19 cellular contexts compared by ENCODE assay signal in genomic region chr6:43584892-43585570, GRCh38. TPM values are rescaled to one million over a fixed set of nuclear protein-coding genes. Genes with fewer than 3 reads are reported as not detected.
DNase-seq lines count a peak whose midpoint lies in the region; ATAC-seq and TF ChIP-seq lines count a peak whose summit lies in the region.
"Had no signal": no experiment of that assay in that cellular context is flagged by ENCODE, and none has a peak within 500 bp of the region (broad histone marks: within the 10 kb centered on the region; RNA-seq: fewer than 3 reads in every experiment).

No MANE protein-coding gene starts in this region.

- peak overlapping the region; percentile 79 for H3K27ac Mint-ChIP-seq in activated CD8-positive, alpha-beta memory T cell treated with anti-CD3 and anti-CD28 coated beads, Interleukin-2, amount 10 ng/mL, durations not matched to agents 7 days and 5 days
- H3K27ac Mint-ChIP-seq: neural progenitor cell had no signal

- TF ChIP-seq CTCF in omental fat pad (IDR thresholded peaks at IDR 0.05), result no peak

- no peaks in the 10 kb centered on the region for H3K9me3 Mint-ChIP-seq in activated CD8-positive, alpha-beta memory T cell treated with anti-CD3 and anti-CD28 coated beads, Interleukin-2, amount 10 ng/mL, durations not matched to agents 7 days and 5 days (ENCODE audit: low read depth)
- H3K9me3 Mint-ChIP-seq: activated T-cell treated with anti-CD3 and anti-CD28 coated beads, Interleukin-2, amount 50 U/mL, for 4 hours had no signal

- H3K4me3 Mint-ChIP-seq in activated CD8-positive, alpha-beta memory T cell treated with anti-CD3 and anti-CD28 coated beads, Interleukin-2, amount 10 ng/mL, durations not matched to agents 7 days and 5 days, result peak overlapping the region; percentile 37
- H3K4me3 Mint-ChIP-seq: activated T-cell treated with anti-CD3 and anti-CD28 coated beads, Interleukin-2, amount 50 U/mL, for 4 hours; neural progenitor cell had no signal

- H3K4me1 Mint-ChIP-seq in activated CD8-positive, alpha-beta memory T cell treated with anti-CD3 and anti-CD28 coated beads, Interleukin-2, amount 10 ng/mL, durations not matched to agents 7 days and 5 days, result peaks cover 41% of the 10 kb centered on the region
- H3K4me1 Mint-ChIP-seq: neural progenitor cell had no signal

- H3K27me3 Mint-ChIP-seq in activated CD8-positive, alpha-beta memory T cell treated with anti-CD3 and anti-CD28 coated beads, Interleukin-2, amount 10 ng/mL, durations not matched to agents 7 days and 5 days, result no peaks in the 10 kb centered on the region

- peak; percentile 94 for ATAC-seq in activated CD8-positive, alpha-beta memory T cell treated with anti-CD3 and anti-CD28 coated beads, Interleukin-2, amount 10 ng/mL, durations not matched to agents 7 days and 5 days
- peak; percentile 92 for ATAC-seq in omental fat pad (ENCODE audit: low FRiP score)
- ATAC-seq in HG02642 (IDR thresholded peaks at IDR 0.05; ENCODE audit: poor library complexity, unreplicated experiment), result no peak
- ATAC-seq in HG03442 (IDR thresholded peaks at IDR 0.05; ENCODE audit: unreplicated experiment), result no peak
- ATAC-seq: foreskin keratinocyte, right lobe of liver had no signal

- DNase-seq in activated CD8-positive, alpha-beta memory T cell treated with anti-CD3 and anti-CD28 coated beads, Interleukin-2, amount 10 ng/mL, durations not matched to agents 7 days and 5 days, result peak; percentile 86
- DNase-seq in activated CD8-positive, alpha-beta memory T cell treated with anti-CD3 and anti-CD28 coated beads, Interleukin-2, amount 50 U/mL, for 4 hours, result no peak
- DNase-seq in NCI-H226 (peak; percentile 84), astrocyte of the hippocampus (ENCODE audit: low read depth, low spot score) (peak; percentile 20), omental fat pad (ENCODE audit: low spot score) (no peak), UCSD-AML1 (lab: John Stamatoyannopoulos, UW; ENCODE audit: unreplicated experiment) (no peak)
- DNase-seq: activated T-cell treated with anti-CD3 and anti-CD28 coated beads, Interleukin-2, amount 50 U/mL, for 4 hours; Calu3; effector CD8-positive, alpha-beta T cell; KBM-7; NCI-H1436; NCI-H446 treated with DMSO at 0.1 percent for 48 hours; right lobe of liver; stomach had no signal

- CTCF ChIA-PET in activated CD8-positive, alpha-beta memory T cell treated with anti-CD3 and anti-CD28 coated beads, Interleukin-2, amount 10 ng/mL, durations not matched to agents 7 days and 5 days (lab: Charles Lee), result interaction anchor here (0.7 to 1.3 kb wide), 3 partner anchors 12 to 36 kb away, joined by 3 read pairs; no protein-coding TSS in a partner anchor

- H3K36me3 Mint-ChIP-seq in activated CD8-positive, alpha-beta memory T cell treated with anti-CD3 and anti-CD28 coated beads, Interleukin-2, amount 10 ng/mL, durations not matched to agents 7 days and 5 days, result peaks cover 61% of the 10 kb centered on the region

RNA-seq across cellular contexts. Expression of gene POLH, which starts 9.0 kb away (rescaled TPM):
- total RNA-seq in activated CD8-positive, alpha-beta memory T cell treated with anti-CD3 and anti-CD28 coated beads, Interleukin-2, amount 10 ng/mL, durations not matched to agents 7 days and 5 days, result 10 to 100 TPM; 65.4 to 91.4 TPM
- 10 to 100 TPM in 1 of 4 donors, 1 to 10 TPM in 3; 8.3 to 11.0 (median 9.2) TPM for total RNA-seq in omental fat pad

RNA-seq across cellular contexts. Expression of gene XPO5, which starts 9.2 kb away (rescaled TPM):
- 100 to 1,000 TPM in 1 of 2 experiments, 10 to 100 TPM in 1; 83.2 to 105 TPM for total RNA-seq in activated CD8-positive, alpha-beta memory T cell treated with anti-CD3 and anti-CD28 coated beads, Interleukin-2, amount 10 ng/mL, durations not matched to agents 7 days and 5 days
- 100 to 1,000 TPM in 1 of 4 donors, 10 to 100 TPM in 3; 16.1 to 138 (median 21.9) TPM for total RNA-seq in omental fat pad

RNA-seq across cellular contexts. Expression of gene GTPBP2, which starts 44.0 kb away (rescaled TPM):
- total RNA-seq in activated CD8-positive, alpha-beta memory T cell treated with anti-CD3 and anti-CD28 coated beads, Interleukin-2, amount 10 ng/mL, durations not matched to agents 7 days and 5 days, result 100 to 1,000 TPM; 117 to 130 TPM
- total RNA-seq in omental fat pad, result 10 to 100 TPM; 37.5 to 65.7 (median 44.0) TPM

RNA-seq across cellular contexts. Expression of gene MAD2L1BP, which starts 50.6 kb away (rescaled TPM):
- 10 to 100 TPM; 37.9 to 41.1 TPM for total RNA-seq in activated CD8-positive, alpha-beta memory T cell treated with anti-CD3 and anti-CD28 coated beads, Interleukin-2, amount 10 ng/mL, durations not matched to agents 7 days and 5 days
- 10 to 100 TPM; 26.3 to 49.0 (median 33.1) TPM for total RNA-seq in omental fat pad

RNA-seq across cellular contexts. Expression of gene RSPH9, which starts 59.8 kb away (rescaled TPM):
- total RNA-seq in activated CD8-positive, alpha-beta memory T cell treated with anti-CD3 and anti-CD28 coated beads, Interleukin-2, amount 10 ng/mL, durations not matched to agents 7 days and 5 days, result not detected
- under 1 TPM in 2 of 4 donors, not detected in 2; 0.09 to 0.44 TPM for total RNA-seq in omental fat pad
- total RNA-seq: activated T-cell treated with anti-CD3 and anti-CD28 coated beads, Interleukin-2, amount 50 U/mL, for 4 hours; breast epithelium; right lobe of liver had no signal

Comparison
In these comparisons a context has a peak if more than half of its experiments do, and no peak if none do; other contexts are left out.
1. DNase-seq: peak in activated CD8-positive, alpha-beta memory T cell treated with anti-CD3 and anti-CD28 coated beads, Interleukin-2, amount 10 ng/mL, durations not matched to agents 7 days and 5 days (single experiment), NCI-H226 (single experiment) and astrocyte of the hippocampus (single experiment); none in activated CD8-positive, alpha-beta memory T cell treated with anti-CD3 and anti-CD28 coated beads, Interleukin-2, amount 50 U/mL, for 4 hours (single experiment), omental fat pad (single experiment) and UCSD-AML1 (single experiment).
2. ATAC-seq: peak in activated CD8-positive, alpha-beta memory T cell treated with anti-CD3 and anti-CD28 coated beads, Interleukin-2, amount 10 ng/mL, durations not matched to agents 7 days and 5 days (single experiment) and omental fat pad (single experiment); none in HG02642 (single experiment) and HG03442 (single experiment).
3. RNA of gene POLH, which starts 9.0 kb away (total RNA-seq): 65.4 to 91.4 TPM in activated CD8-positive, alpha-beta memory T cell treated with anti-CD3 and anti-CD28 coated beads, Interleukin-2, amount 10 ng/mL, durations not matched to agents 7 days and 5 days; 8.3 to 11.0 TPM in omental fat pad; every median in the first group is over 4 times any median in the second.